Comparison of ENCODE assay signal across 13 cellular contexts in genomic region chr2:73035899-73036778, GRCh38. TPM values are rescaled to one million over a fixed set of nuclear protein-coding genes. Genes with fewer than 3 reads are reported as not detected.
A peak's percentile ranks its signal among the peaks of the same experiment; 100 is the strongest.
DNase-seq lines count a peak whose midpoint lies in the region; ATAC-seq and TF ChIP-seq lines count a peak whose summit lies in the region.
"Had no signal": no experiment of that assay in that cellular context is flagged by ENCODE, and none has a peak within 500 bp of the region (broad histone marks: within the 10 kb centered on the region; RNA-seq: fewer than 3 reads in every experiment).

No MANE protein-coding gene starts in this region.

- no peak overlapping the region for H3K4me3 ChIP-seq in GM12875 (ENCODE audit: low read depth, low read length)
- H3K4me3 ChIP-seq: heart left ventricle had no signal

- in situ Hi-C loops in SK-MEL-5 (cut with HindIII; ENCODE audit: low pct_unique_long_range_greater_than_20kb, low sequenced_read_pairs): no loop called here

- DNase-seq in 8988T: peak; percentile 40
- peak; percentile 44 for DNase-seq in SK-MEL-5 (ENCODE audit: low read depth, low spot score)
- peak in 29 of 51 donors; percentile 10 to 79 (median 55) for DNase-seq in hypothalamus (lab: John Stamatoyannopoulos, UW)
- no peak for DNase-seq in NCI-H146 treated with DMSO at 0.1 percent for 48 hours (lab: John Stamatoyannopoulos, UW; ENCODE audit: unreplicated experiment)
- DNase-seq in activated gamma-delta T cell (lab: John Stamatoyannopoulos, UW): no peak
- DNase-seq in H4 (ENCODE audit: low spot score): no peak
- DNase-seq: activated CD4-positive, alpha-beta T cell treated with anti-CD3 and anti-CD28 coated beads for 48 hours; activated naive CD4-positive, alpha-beta T cell treated with Interleukin-2 at 50 U/mL for 16 hours; heart left ventricle; NCI-H510A treated with DMSO at 0.1 percent for 48 hours; right cardiac atrium had no signal

- peak; percentile 27; the same call in 1 of the 2 replicates for TF ChIP-seq CTCF in GM12875 (IDR thresholded peaks at IDR 0.05; ENCODE audit: borderline replicate concordance, insufficient read depth, low read depth, low read length)

- no peak for ATAC-seq in GM18870 (IDR thresholded peaks at IDR 0.05; ENCODE audit: unreplicated experiment)
- ATAC-seq: right cardiac atrium had no signal

RNA-seq across cellular contexts. Expression of gene SFXN5, which starts 35.4 kb away (rescaled TPM):
- 7.1 and 7.8 TPM in 2 replicates for total RNA-seq in SK-MEL-5 (2014; rRNA removed; shearing (Covaris generic))
- polyA plus RNA-seq in SK-MEL-5 (2015; cell fraction: cytosol; rRNA removed): 6.1 and 9.7 TPM in 2 replicates
- polyA plus RNA-seq in SK-MEL-5 (2015; cell fraction: nucleus; rRNA removed): 19.9 and 41.1 TPM in 2 replicates
- total RNA-seq in H4 (2014; rRNA removed; shearing (Covaris generic)): 8.6 and 11.1 TPM in 2 replicates

Comparison
In these comparisons a context has a peak if more than half of its experiments do, and no peak if none do; other contexts are left out.
1. DNase-seq: peak in 8988T (single experiment), SK-MEL-5 (single experiment) and hypothalamus (29 of 51); none in NCI-H146 treated with DMSO at 0.1 percent for 48 hours (single experiment), activated gamma-delta T cell (single experiment) and H4 (single experiment).